In the genomic region with DNA sequence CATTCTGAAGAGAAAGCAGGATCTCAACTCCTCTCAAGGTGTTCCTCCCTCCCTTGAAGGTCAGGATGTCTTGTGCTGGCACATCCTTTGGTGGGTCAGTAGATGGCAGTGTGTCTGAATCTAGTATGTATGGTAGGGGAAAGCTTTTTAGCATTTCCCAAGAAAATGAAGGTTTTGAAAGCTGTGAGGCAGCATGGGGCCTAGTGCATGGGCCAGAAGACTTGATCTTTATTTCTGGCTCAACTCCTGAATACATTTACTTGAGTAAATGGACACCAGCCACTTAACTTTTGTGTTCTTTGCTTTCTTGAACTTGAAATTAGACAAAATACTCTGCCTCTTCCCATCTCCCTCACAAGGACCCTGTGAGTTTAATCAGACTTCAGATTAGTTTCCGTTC, we compare ENCODE assay signal across 7 cellular contexts.
DNase-seq lines count a peak whose midpoint lies in the region; TF ChIP-seq lines count a peak whose summit lies in the region.

No MANE protein-coding gene starts in this region.

- peak; percentile 60; the same call in 1 of the 2 replicates for TF ChIP-seq CTCF in GM12875 (IDR thresholded peaks at IDR 0.05; ENCODE audit: borderline replicate concordance, insufficient read depth, low read depth, low read length)

- DNase-seq in H4 (ENCODE audit: low spot score) = peak; percentile 73
- DNase-seq in Kasumi-1 (lab: John Stamatoyannopoulos, UW) = peak; percentile 84
- peak; percentile 24 for DNase-seq in T-helper 2 cell treated with Interferon-gamma antibody and Interleukin-4, amounts not matched to agents 5 μg/mL and 100 μg/mL, for 36 hours (ENCODE audit: low spot score)
- peak; percentile 49 for DNase-seq in central memory CD4-positive, alpha-beta T cell
- DNase-seq in stimulated activated CD4-positive, alpha-beta T cell treated with anti-CD3 and anti-CD28 coated beads, TNF-alpha, amount 100 ng/mL, for 4 hours (ENCODE audit: low read depth in 3 of 3) = peak; percentile 2 to 9 (median 5)

- H3K4me3 Mint-ChIP-seq in T-helper 2 cell treated with Interferon-gamma antibody and Interleukin-4, amounts not matched to agents 5 μg/mL and 100 μg/mL, for 36 hours = no peak overlapping the region

- H3K27me3 ChIP-seq in layer of hippocampus (ENCODE audit: control insufficient read depth, insufficient read depth, low read length) = no peaks in the 10 kb centered on the region

- no peaks in the 10 kb centered on the region for H3K36me3 Mint-ChIP-seq in T-helper 2 cell treated with Interferon-gamma antibody and Interleukin-4, amounts not matched to agents 5 μg/mL and 100 μg/mL, for 36 hours (ENCODE audit: low read depth)

- peaks cover 7% of the 10 kb centered on the region for H3K27me3 Mint-ChIP-seq in T-helper 2 cell treated with Interferon-gamma antibody and Interleukin-4, amounts not matched to agents 5 μg/mL and 100 μg/mL, for 36 hours (ENCODE audit: low read depth)

- H3K4me3 ChIP-seq in GM12875 (ENCODE audit: low read depth, low read length) = no peak overlapping the region

- peaks cover 19% of the 10 kb centered on the region for H3K4me1 Mint-ChIP-seq in T-helper 2 cell treated with Interferon-gamma antibody and Interleukin-4, amounts not matched to agents 5 μg/mL and 100 μg/mL, for 36 hours (ENCODE audit: low read depth)

- H3K27ac ChIP-seq in layer of hippocampus (ENCODE audit: low read depth, low read length) = peak overlapping the region; percentile 3

- no peak overlapping the region for H3K27ac Mint-ChIP-seq in T-helper 2 cell treated with Interferon-gamma antibody and Interleukin-4, amounts not matched to agents 5 μg/mL and 100 μg/mL, for 36 hours

- H3K9me3 Mint-ChIP-seq in T-helper 2 cell treated with Interferon-gamma antibody and Interleukin-4, amounts not matched to agents 5 μg/mL and 100 μg/mL, for 36 hours = no peaks in the 10 kb centered on the region

Comparison
In these comparisons a context has a peak if more than half of its experiments do, and no peak if none do; other contexts are left out.
1. DNase-seq: peak in every context shown above with its lines; median percentile 84 in Kasumi-1; 73 in H4; 49 in central memory CD4-positive, alpha-beta T cell; 24 in T-helper 2 cell treated with Interferon-gamma antibody and Interleukin-4, amounts not matched to agents 5 μg/mL and 100 μg/mL, for 36 hours; 5 in stimulated activated CD4-positive, alpha-beta T cell treated with anti-CD3 and anti-CD28 coated beads, TNF-alpha, amount 100 ng/mL, for 4 hours.